In genomic region chr11:67113231-67113721, GRCh38 we compare ENCODE assay signal across 10 cellular contexts. TPM values are rescaled to one million over a fixed set of nuclear protein-coding genes. Genes with fewer than 3 reads are reported as not detected.
DNase-seq lines count a peak whose midpoint lies in the region; ATAC-seq, FAIRE-seq and TF ChIP-seq lines count a peak whose summit lies in the region.
"Had no signal": no experiment of that assay in that cellular context is flagged by ENCODE, and none has a peak within 500 bp of the region (broad histone marks: within the 10 kb centered on the region; RNA-seq: fewer than 3 reads in every experiment).

No MANE protein-coding gene starts in this region.

- H3K9ac ChIP-seq in K562 (ENCODE audit: insufficient read depth in 1 of 2, low read depth in 2 of 2, low read length in 2 of 2) = peak overlapping the region in 1 of 2 experiments; percentile 85; a peak in 2 of 4 replicates

- H3K27me3 ChIP-seq in K562 (ENCODE audit: control insufficient read depth in 2 of 2, insufficient read depth in 2 of 2, low read length in 2 of 2) = no peaks in the 10 kb centered on the region
- H3K27me3 ChIP-seq: ovary had no signal

- no peak for FAIRE-seq in K562 (lab: Jason Lieb, UNC)

- H3K4me3 ChIP-seq in K562 = no peak overlapping the region
- H3K4me3 ChIP-seq: ovary had no signal

- intact Hi-C loops in K562 (cut with micrococcal nuclease) = no loop called here

- no peaks in the 10 kb centered on the region for H3K79me2 ChIP-seq in K562 (ENCODE audit: control insufficient read depth, insufficient read depth, low read length)

- BruUV-seq in K562 (replicated peaks; lab: Mats Ljungman, UMichigan) = no TSS peak

- H3K4me1 ChIP-seq in K562 (replicated peaks in 1 of 2; ENCODE audit: control insufficient read depth in 2 of 2, insufficient read depth in 2 of 2, low read length in 2 of 2) = peaks cover 3 to 21% of the 10 kb centered on the region in 2 experiments; a peak in 4 of 5 replicates

- no peak for TF ChIP-seq POLR2A in K562 (conservative IDR thresholded peaks at IDR 0.05)

- H3K9me1 ChIP-seq in K562 (ENCODE audit: control insufficient read depth, insufficient read depth, low read length) = no peaks in the 10 kb centered on the region

- TF ChIP-seq EP300 in K562 (IDR thresholded peaks at IDR 0.05; ENCODE audit: low read length) = no peak

- TF ChIP-seq RAD21 in K562 (CRISPR knock-in tag; conservative IDR thresholded peaks at IDR 0.05 in 1 of 2, IDR thresholded peaks at IDR 0.05 in 1 of 2) = no peak

- no peak overlapping the region for H2AFZ ChIP-seq in K562 (ENCODE audit: low read depth, low read length)

- no peaks in the 10 kb centered on the region for H3K9me3 ChIP-seq in K562 (replicated peaks; ENCODE audit: control insufficient read depth, insufficient read depth, low read depth, low read length)
- H3K9me3 ChIP-seq: ovary had no signal

- ATAC-seq in HG03520 (IDR thresholded peaks at IDR 0.05; ENCODE audit: unreplicated experiment) (peak; percentile 47), K562 (peak; percentile 68), HG03565 (IDR thresholded peaks at IDR 0.05; ENCODE audit: unreplicated experiment) (no peak), SK-N-SH treated with all-trans-retinoic acid at 6 μM for 48 hours (no peak)

- DNase-seq in GM10248 (ENCODE audit: extremely low spot score) (peak; percentile 64), GM20000 (ENCODE audit: low spot score) (peak; percentile 68), K562 (ENCODE audit: extremely low read depth in 1 of 4, low spot score in 3 of 4) (no peak), 8988T (no peak), medulla oblongata (ENCODE audit: extremely low spot score) (no peak)
- DNase-seq: DMS153 had no signal

- 60% methylated on average over 5 of the region's 5 CpGs for WGBS in K562 (ENCODE audit: insufficient coverage, low coverage, missing lambda C conversion rate)

- no peaks in the 10 kb centered on the region for H4K20me1 ChIP-seq in K562 (replicated peaks; ENCODE audit: control insufficient read depth, insufficient read depth, low read length)

- H3K36me3 ChIP-seq in K562 (ENCODE audit: control insufficient read depth, insufficient read depth, low read length) = no peaks in the 10 kb centered on the region
- H3K36me3 ChIP-seq: ovary had no signal

- in situ Hi-C loops in K562 (cut with MboI) = no loop called here

- TF ChIP-seq CTCF in GM10248 (IDR thresholded peaks at IDR 0.05; ENCODE audit: control extremely low read depth, extremely low read depth, low read depth, missing control alignments) (no peak), GM20000 (IDR thresholded peaks at IDR 0.05; ENCODE audit: extremely low read depth, missing control alignments) (no peak), K562 (IDR thresholded peaks at IDR 0.05 in 2 of 3, conservative IDR thresholded peaks at IDR 0.05 in 1 of 3; ENCODE audit: insufficient read depth in 2 of 3, low read depth in 1 of 3, low read length in 3 of 3) (no peak)

- CTCF ChIA-PET in GM10248 (lab: Yijun Ruan, JAX) (interaction anchor here (1.1 to 1.4 kb wide), 4 partner anchors 11 to 238 kb away, joined by 3 to 7 read pairs (median 3); no protein-coding TSS in a partner anchor), K562 (lab: Yijun Ruan, JAX; ENCODE audit: low intra/inter-chr PET ratio) (interaction anchor here (0.5 kb wide), 1 partner anchor 83 kb away, joined by 3 read pairs; no protein-coding TSS in a partner anchor)

- H3K4me2 ChIP-seq in K562 (ENCODE audit: insufficient read depth, low read length) = no peak overlapping the region

- H3K27ac ChIP-seq in K562 (ENCODE audit: extremely low read depth, low read depth, low read length) = no peak overlapping the region
- H3K27ac ChIP-seq: ovary had no signal

- POLR2A ChIA-PET in GM10248 (lab: Yijun Ruan, JAX) = no interaction called here
- POLR2A ChIA-PET in K562 (lab: Yijun Ruan, JAX) = interaction anchor here (0.7 to 1.0 kb wide), 2 partner anchors 13 to 58 kb away, joined by 3 to 4 read pairs; no protein-coding TSS in a partner anchor

TF ChIP-seq in K562, 482 proteins besides CTCF, POLR2A, EP300 and RAD21 (continues in another document):
- TF ChIP-seq CLOCK (CRISPR knock-in tag; IDR thresholded peaks at IDR 0.05; ENCODE audit: borderline replicate concordance) (no peak), SPI1 (IDR thresholded peaks at IDR 0.05; ENCODE audit: borderline replicate concordance, low read depth, low read length) (peak; percentile 87), ZNF695 (CRISPR knock-in tag; IDR thresholded peaks at IDR 0.05) (no peak)

TF ChIP-seq in SK-N-SH treated with all-trans-retinoic acid at 6 μM for 48 hours, 23 proteins besides CTCF, POLR2A, EP300 and RAD21:
- no peak for TF ChIP-seq ARNTL (CRISPR knock-in tag; IDR thresholded peaks at IDR 0.05; ENCODE audit: borderline replicate concordance, low read depth)
- TF ChIP-seq SNAI2 (CRISPR knock-in tag; IDR thresholded peaks at IDR 0.05) = no peak
- TF ChIP-seq TOX (CRISPR knock-in tag; IDR thresholded peaks at IDR 0.05; ENCODE audit: borderline replicate concordance) = no peak
- TF ChIP-seq ZNF70 (CRISPR knock-in tag; IDR thresholded peaks at IDR 0.05) = no peak
- TF ChIP-seq TSHZ2 (CRISPR knock-in tag; IDR thresholded peaks at IDR 0.05) = no peak
- TF ChIP-seq CSDC2 (CRISPR knock-in tag; IDR thresholded peaks at IDR 0.05) = no peak
- no peak for TF ChIP-seq GLIS3 (CRISPR knock-in tag; IDR thresholded peaks at IDR 0.05)

RNA-seq across cellular contexts. Expression of gene KDM2A, which starts 5.8 kb away (rescaled TPM):
- total RNA-seq in K562 (2011; cell fraction: chromatin; rRNA removed; ENCODE audit: low replicate concordance) = 208 and 244 TPM in 2 replicates
- 95.6 and 101 TPM in 2 replicates for total RNA-seq in K562 (2011; cell fraction: nucleolus; rRNA removed)
- 128 and 146 TPM in 2 replicates for total RNA-seq in K562 (2011; cell fraction: nucleoplasm; rRNA removed)
- total RNA-seq in K562 (2014; rRNA removed) = 19.0 and 21.3 TPM in 2 replicates
- 22.3 and 23.4 TPM in 2 replicates for total RNA-seq in K562 (2014; rRNA removed; fragmentation: Illumina TruSeq; extraction: Trizol)
- total RNA-seq in K562 (2015; rRNA removed; fragmentation: Illumina TruSeq; extraction: Trizol) = 26.4 and 27.1 TPM in 2 replicates
- 37.9 and 39.3 TPM in 2 replicates for total RNA-seq in K562 (2021)
- 19.0 and 30.7 TPM in 2 replicates for polyA plus RNA-seq in K562 (2011; rRNA removed)
- polyA plus RNA-seq in K562 (2011; cell fraction: cytosol; rRNA removed) = 23.8 and 26.0 TPM in 2 replicates
- polyA plus RNA-seq in K562 (2011; cell fraction: nucleus; rRNA removed) = 71.8 and 106 TPM in 2 replicates
- 25.1 and 26.1 TPM in 2 replicates for polyA plus RNA-seq in K562 (2012)
- 35.1 and 37.7 TPM in 2 replicates for polyA plus RNA-seq in K562 (2014; fragmentation: Illumina TruSeq; extraction: Trizol)
- 1 to 10 TPM; 5.0 to 7.2 TPM for polyA plus RNA-seq in K562 (2014; fragmentation: Nextera tagmentation; extraction: Ambion mirVana)
- polyA plus RNA-seq in K562 (2014; rRNA removed) = 19.8 and 21.3 TPM in 2 replicates
- 65.3 and 71.5 TPM in 2 replicates for polyA minus RNA-seq in K562 (2011; rRNA and poly(A)+ RNA removed)
- polyA minus RNA-seq in K562 (2011; cell fraction: cytosol; rRNA and poly(A)+ RNA removed) = 31.0 and 35.6 TPM in 2 replicates
- polyA minus RNA-seq in K562 (2011; cell fraction: nucleus; rRNA and poly(A)+ RNA removed) = 38.8 and 59.3 TPM in 2 replicates

RNA-seq across cellular contexts. Expression of gene RHOD, which starts 56.6 kb away (rescaled TPM):
- total RNA-seq in K562 (2011; cell fraction: chromatin; rRNA removed; ENCODE audit: low replicate concordance) = not detected in 2 replicates
- not detected in 2 replicates for total RNA-seq in K562 (2011; cell fraction: nucleolus; rRNA removed)
- total RNA-seq in K562 (2011; cell fraction: nucleoplasm; rRNA removed) = not detected in 2 replicates
- total RNA-seq in K562 (2014; rRNA removed) = not detected in 2 replicates
- not detected in 2 replicates for total RNA-seq in K562 (2014; rRNA removed; fragmentation: Illumina TruSeq; extraction: Trizol)
- total RNA-seq in K562 (2015; rRNA removed; fragmentation: Illumina TruSeq; extraction: Trizol) = not detected in 2 replicates
- not detected in 2 replicates for total RNA-seq in K562 (2021)
- polyA plus RNA-seq in K562 (2011; rRNA removed) = not detected in 2 replicates
- polyA plus RNA-seq in K562 (2011; cell fraction: cytosol; rRNA removed) = not detected in 2 replicates
- polyA plus RNA-seq in K562 (2011; cell fraction: nucleus; rRNA removed) = not detected in 2 replicates
- not detected in 2 replicates for polyA plus RNA-seq in K562 (2012)
- polyA plus RNA-seq in K562 (2014; fragmentation: Illumina TruSeq; extraction: Trizol) = not detected in 2 replicates
- polyA plus RNA-seq in K562 (2014; fragmentation: Nextera tagmentation; extraction: Ambion mirVana) = not detected
- polyA plus RNA-seq in K562 (2014; rRNA removed) = not detected in 2 replicates
- not detected in 2 replicates for polyA minus RNA-seq in K562 (2011; rRNA and poly(A)+ RNA removed)
- polyA minus RNA-seq in K562 (2011; cell fraction: cytosol; rRNA and poly(A)+ RNA removed) = 1.3 and 1.7 TPM in 2 replicates
- 0.27 and 0.33 TPM in 2 replicates for polyA minus RNA-seq in K562 (2011; cell fraction: nucleus; rRNA and poly(A)+ RNA removed)

Comparison
In these comparisons a context has a peak if more than half of its experiments do, and no peak if none do; other contexts are left out.
1. DNase-seq: peak in GM10248 (single experiment) and GM20000 (single experiment); none in K562 (0 of 4), 8988T (single experiment) and medulla oblongata (single experiment).
2. ATAC-seq: peak in HG03520 (single experiment) and K562 (single experiment); none in HG03565 (single experiment) and SK-N-SH treated with all-trans-retinoic acid at 6 μM for 48 hours (single experiment).